ENCODE assay signal across 3 cellular contexts in the genomic region with DNA sequence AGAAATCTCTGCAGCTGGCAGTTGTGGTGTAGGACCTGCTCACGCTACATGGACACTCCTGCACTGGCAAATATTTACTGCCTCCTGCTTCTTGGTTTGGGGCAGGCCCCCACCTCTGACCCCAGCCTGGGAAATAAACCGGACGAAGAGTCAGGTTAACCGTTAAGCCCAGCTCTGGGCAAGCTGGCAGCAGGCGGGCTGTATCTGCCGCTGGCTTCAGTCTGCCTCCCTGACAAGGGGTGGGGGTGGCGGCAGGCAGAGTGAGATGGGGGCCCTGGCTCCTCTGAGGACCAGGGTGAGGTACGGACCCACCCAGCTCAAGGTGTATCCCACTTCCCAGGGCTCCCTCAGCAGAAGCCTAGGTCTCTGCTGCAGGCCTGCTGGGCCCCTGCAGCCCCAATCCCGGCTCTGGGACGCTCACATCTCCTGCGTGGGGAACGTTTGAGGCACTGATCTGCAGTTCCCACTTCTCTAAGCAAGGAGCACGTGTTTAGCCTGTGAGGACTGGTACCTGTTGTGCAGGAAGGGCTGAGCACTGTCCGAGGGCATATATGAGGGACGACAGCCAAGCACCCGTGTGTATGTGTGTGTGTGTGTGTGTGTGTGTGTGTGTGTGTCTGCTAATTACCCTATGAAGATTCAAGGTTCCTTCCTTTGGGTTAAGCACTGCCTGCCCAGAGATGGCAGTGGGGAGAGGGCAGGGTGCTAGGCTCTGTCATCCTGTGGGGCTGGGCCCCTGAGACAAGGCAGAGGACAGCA.
A peak's percentile ranks its signal among the peaks of the same experiment; 100 is the strongest.
TF ChIP-seq lines count a peak whose summit lies in the region.

No MANE protein-coding gene starts in this region.

TF ChIP-seq in SK-N-SH, 30 proteins besides CTCF, POLR2A, EP300 and RAD21:
- no peak for TF ChIP-seq EZH2phosphoT487 (IDR thresholded peaks at IDR 0.05; ENCODE audit: borderline replicate concordance, low read depth)
- no peak for TF ChIP-seq TCF12 (IDR thresholded peaks at IDR 0.05)
- no peak for TF ChIP-seq MAX (IDR thresholded peaks at IDR 0.05; ENCODE audit: low read depth)
- TF ChIP-seq TAF1 (IDR thresholded peaks at IDR 0.05; ENCODE audit: borderline replicate concordance, low read depth, low read length) = no peak
- no peak for TF ChIP-seq TEAD4 (IDR thresholded peaks at IDR 0.05; ENCODE audit: borderline replicate concordance, insufficient read depth)
- no peak for TF ChIP-seq SMC3 (IDR thresholded peaks at IDR 0.05; ENCODE audit: low read depth, low read length)
- no peak for TF ChIP-seq SIN3A (IDR thresholded peaks at IDR 0.05; ENCODE audit: borderline replicate concordance, low read depth, low read length)
- TF ChIP-seq GATA2 (CRISPR knock-in tag; IDR thresholded peaks at IDR 0.05) = no peak

TF ChIP-seq in SK-N-SH treated with all-trans-retinoic acid at 6 μM for 48 hours, 23 proteins besides CTCF, POLR2A, EP300 and RAD21:
- TF ChIP-seq ZFP3 (CRISPR knock-in tag; IDR thresholded peaks at IDR 0.05) (no peak), RARB (CRISPR knock-in tag; IDR thresholded peaks at IDR 0.05) (no peak), ISL1 (CRISPR knock-in tag; IDR thresholded peaks at IDR 0.05) (no peak), ARNTL (CRISPR knock-in tag; IDR thresholded peaks at IDR 0.05; ENCODE audit: borderline replicate concordance, low read depth) (no peak), ESRRG (CRISPR knock-in tag; IDR thresholded peaks at IDR 0.05) (no peak), OSR1 (CRISPR knock-in tag; IDR thresholded peaks at IDR 0.05) (no peak), POU6F1 (CRISPR knock-in tag; IDR thresholded peaks at IDR 0.05; ENCODE audit: borderline replicate concordance, low read depth) (no peak), TCF4 (CRISPR knock-in tag; IDR thresholded peaks at IDR 0.05; ENCODE audit: borderline replicate concordance) (no peak), PATZ1 (CRISPR knock-in tag; IDR thresholded peaks at IDR 0.05; ENCODE audit: borderline replicate concordance) (no peak), CSDC2 (CRISPR knock-in tag; IDR thresholded peaks at IDR 0.05) (no peak)
- TF ChIP-seq, protein P1, sequence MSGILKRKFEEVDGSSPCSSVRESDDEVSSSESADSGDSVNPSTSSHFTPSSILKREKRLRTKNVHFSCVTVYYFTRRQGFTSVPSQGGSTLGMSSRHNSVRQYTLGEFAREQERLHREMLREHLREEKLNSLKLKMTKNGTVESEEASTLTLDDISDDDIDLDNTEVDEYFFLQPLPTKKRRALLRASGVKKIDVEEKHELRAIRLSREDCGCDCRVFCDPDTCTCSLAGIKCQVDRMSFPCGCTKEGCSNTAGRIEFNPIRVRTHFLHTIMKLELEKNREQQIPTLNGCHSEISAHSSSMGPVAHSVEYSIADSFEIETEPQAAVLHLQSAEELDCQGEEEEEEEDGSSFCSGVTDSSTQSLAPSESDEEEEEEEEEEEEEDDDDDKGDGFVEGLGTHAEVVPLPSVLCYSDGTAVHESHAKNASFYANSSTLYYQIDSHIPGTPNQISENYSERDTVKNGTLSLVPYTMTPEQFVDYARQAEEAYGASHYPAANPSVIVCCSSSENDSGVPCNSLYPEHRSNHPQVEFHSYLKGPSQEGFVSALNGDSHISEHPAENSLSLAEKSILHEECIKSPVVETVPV (CRISPR knock-in tag; IDR thresholded peaks at IDR 0.05) = no peak

TF ChIP-seq in liver, 16 proteins besides CTCF, POLR2A, EP300 and RAD21:
- TF ChIP-seq HNF4A (conservative IDR thresholded peaks at IDR 0.05) (peak in 1 of 2 donors; percentile 68), SP1 (IDR thresholded peaks at IDR 0.05) (peak; percentile 56), FOXA1 (IDR thresholded peaks at IDR 0.05) (peak; percentile 35), EGR1 (IDR thresholded peaks at IDR 0.05; ENCODE audit: low read depth in 2 of 2) (no peak), JUND (IDR thresholded peaks at IDR 0.05) (peak in 1 of 2 donors; percentile 62), TAF1 (conservative IDR thresholded peaks at IDR 0.05) (peak; percentile 81), RXRA (IDR thresholded peaks at IDR 0.05) (peak; percentile 63 to 80), MAX (IDR thresholded peaks at IDR 0.05) (no peak), NR2F2 (IDR thresholded peaks at IDR 0.05) (peak; percentile 67), ATF3 (IDR thresholded peaks at IDR 0.05) (no peak)
